In genomic region chr9:78369644-78370219, GRCh38 we compare ENCODE assay signal across 7 cellular contexts.
DNase-seq lines count a peak whose midpoint lies in the region; ATAC-seq lines count a peak whose summit lies in the region.

No MANE protein-coding gene starts in this region.

- DNase-seq in NCI-H345 treated with DMSO at 0.1 percent for 48 hours (lab: John Stamatoyannopoulos, UW; ENCODE audit: unreplicated experiment) (peak; percentile 4), lung microvascular endothelial cell (ENCODE audit: low read depth in 2 of 2) (peak; percentile 72 to 82)
- peak; percentile 36 for DNase-seq in activated CD4-positive, alpha-beta T cell treated with anti-CD3 and anti-CD28 coated beads, Interleukin-2, amount 50 U/mL, for 4 hours
- peak; percentile 32 for DNase-seq in effector CD8-positive, alpha-beta T cell (lab: John Stamatoyannopoulos, UW)
- DNase-seq in stimulated activated CD8-positive, alpha-beta memory T cell treated with anti-CD3 and anti-CD28 coated beads, Interleukin-15, amount 100 ng/mL, for 48 hours (ENCODE audit: low read depth in 2 of 2), result peak; percentile 13 to 27

- ATAC-seq in GM18502 (IDR thresholded peaks at IDR 0.05; ENCODE audit: poor library complexity, unreplicated experiment) (peak; percentile 74), HG02885 (IDR thresholded peaks at IDR 0.05; ENCODE audit: poor library complexity, unreplicated experiment) (peak; percentile 79)

Comparison
In these comparisons a context has a peak if more than half of its experiments do, and no peak if none do; other contexts are left out.
1. Peak in every context shown above with its lines: DNase-seq and ATAC-seq.
2. DNase-seq: peak in every context shown above with its lines; median percentile 77 in lung microvascular endothelial cell; 36 in activated CD4-positive, alpha-beta T cell treated with anti-CD3 and anti-CD28 coated beads, Interleukin-2, amount 50 U/mL, for 4 hours; 32 in effector CD8-positive, alpha-beta T cell; 20 in stimulated activated CD8-positive, alpha-beta memory T cell treated with anti-CD3 and anti-CD28 coated beads, Interleukin-15, amount 100 ng/mL, for 48 hours; 4 in NCI-H345 treated with DMSO at 0.1 percent for 48 hours.